In genomic region chr1:20350421-20350820, GRCh38 we compare ENCODE assay signal across 5 cellular contexts. TPM values are rescaled to one million over a fixed set of nuclear protein-coding genes. Genes with fewer than 3 reads are reported as not detected.
"Had no signal": no experiment of that assay in that cellular context is flagged by ENCODE, and none has a peak within 500 bp of the region (broad histone marks: within the 10 kb centered on the region; RNA-seq: fewer than 3 reads in every experiment).

No MANE protein-coding gene starts in this region.

- ATAC-seq: GM23338 had no signal

- H3K4me2 ChIP-seq: GM23338 had no signal

- H2AFZ ChIP-seq: GM23338 had no signal

- H3K4me3 ChIP-seq: GM23338 had no signal

- DNase-seq: H9, HCEC 1CT had no signal

RNA-seq across cellular contexts. Expression of gene VWA5B1, which starts 59.7 kb away (rescaled TPM):
- total RNA-seq: H9, HT-29 had no signal
- polyA plus RNA-seq: IgD-negative memory B cell had no signal
